ENCODE assay signal across 1 cellular context in the genomic region with DNA sequence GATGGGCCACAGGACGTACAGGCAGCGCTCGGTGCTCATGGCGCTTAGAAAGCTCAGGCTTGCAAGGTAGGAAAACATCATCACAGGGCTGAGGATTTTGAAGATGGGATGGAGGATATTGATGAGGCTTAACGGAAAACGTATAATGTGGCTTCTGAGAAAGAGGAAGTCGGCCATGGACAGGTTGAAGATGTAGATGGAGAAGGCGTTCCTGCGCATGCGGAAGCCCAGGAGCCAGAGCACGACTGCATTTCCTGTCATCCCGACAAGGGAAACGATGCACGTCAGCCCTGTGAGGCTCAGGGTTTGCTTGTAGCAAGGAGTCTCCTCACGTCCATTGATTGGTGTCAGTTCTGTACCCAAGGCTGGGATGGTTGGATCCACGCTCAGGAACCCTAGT.
TF ChIP-seq lines count a peak whose summit lies in the region.

No MANE protein-coding gene starts in this region.

TF ChIP-seq in H1, 55 proteins besides CTCF, POLR2A, EP300 and RAD21:
- TF ChIP-seq, protein P1, sequence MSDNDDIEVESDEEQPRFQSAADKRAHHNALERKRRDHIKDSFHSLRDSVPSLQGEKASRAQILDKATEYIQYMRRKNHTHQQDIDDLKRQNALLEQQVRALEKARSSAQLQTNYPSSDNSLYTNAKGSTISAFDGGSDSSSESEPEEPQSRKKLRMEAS (IDR thresholded peaks at IDR 0.05), result no peak
- TF ChIP-seq CBX5 (IDR thresholded peaks at IDR 0.05; ENCODE audit: low read depth, low read length), result no peak
- TF ChIP-seq HDAC2 (IDR thresholded peaks at IDR 0.05; ENCODE audit: borderline replicate concordance in 1 of 2, low read depth in 2 of 2, low read length in 2 of 2), result no peak
- no peak for TF ChIP-seq JUND (IDR thresholded peaks at IDR 0.05; ENCODE audit: low read length)
- TF ChIP-seq ATF3 (IDR thresholded peaks at IDR 0.05; ENCODE audit: insufficient read depth, low read depth, low read length), result no peak
- TF ChIP-seq TAF1 (IDR thresholded peaks at IDR 0.05; ENCODE audit: low read depth, low read length), result no peak
- no peak for TF ChIP-seq SP1 (IDR thresholded peaks at IDR 0.05; ENCODE audit: low read depth, low read length)
- no peak for TF ChIP-seq TEAD4 (IDR thresholded peaks at IDR 0.05; ENCODE audit: low read depth, low read length)
- TF ChIP-seq E2F6 (IDR thresholded peaks at IDR 0.05), result no peak
- TF ChIP-seq ZNF274 (IDR thresholded peaks at IDR 0.05; ENCODE audit: borderline replicate concordance, extremely low read depth, low read length), result no peak
- no peak for TF ChIP-seq CREB1 (IDR thresholded peaks at IDR 0.05)
